In genomic region chr5:99083197-99083596, GRCh38 we compare ENCODE assay signal across 3 cellular contexts.
TF ChIP-seq lines count a peak whose summit lies in the region.

No MANE protein-coding gene starts in this region.

TF ChIP-seq in HepG2, 621 proteins besides CTCF, POLR2A, EP300 and RAD21:
- TF ChIP-seq ZNF446 (CRISPR knock-in tag; IDR thresholded peaks at IDR 0.05) = no peak
- no peak for TF ChIP-seq CENPBD1 (CRISPR knock-in tag; IDR thresholded peaks at IDR 0.05; ENCODE audit: borderline replicate concordance, low read depth)
- TF ChIP-seq NR2F1 (CRISPR knock-in tag; IDR thresholded peaks at IDR 0.05) = peak in 1 of 2 experiments; percentile 33; a peak in 1 of 4 replicates
- no peak for TF ChIP-seq ZNF331 (CRISPR knock-in tag; IDR thresholded peaks at IDR 0.05)
- TF ChIP-seq RARA (CRISPR knock-in tag; IDR thresholded peaks at IDR 0.05) = peak; percentile 55
- TF ChIP-seq SOX6 (IDR thresholded peaks at IDR 0.05) = no peak
- peak; percentile 23; the same call in 1 of the 2 replicates for TF ChIP-seq SOX6 (CRISPR knock-in tag; IDR thresholded peaks at IDR 0.05)
- TF ChIP-seq SOX5 (CRISPR knock-in tag; IDR thresholded peaks at IDR 0.05; ENCODE audit: borderline replicate concordance) = 0 out of 2 replicates have a peak, but pooled peaks have one; percentile 7
- TF ChIP-seq ARHGAP35 (CRISPR knock-in tag; IDR thresholded peaks at IDR 0.05; ENCODE audit: borderline replicate concordance) = no peak
- TF ChIP-seq PHF5A (CRISPR knock-in tag; IDR thresholded peaks at IDR 0.05; ENCODE audit: low read depth, unreplicated experiment) = no peak

TF ChIP-seq in WTC11, 78 proteins besides CTCF, POLR2A, EP300 and RAD21 (continues in another document):
- no peak for TF ChIP-seq JAZF1 (CRISPR knock-in tag; IDR thresholded peaks at IDR 0.05)
- no peak for TF ChIP-seq ZBTB21 (CRISPR knock-in tag; IDR thresholded peaks at IDR 0.05; ENCODE audit: borderline replicate concordance)
- TF ChIP-seq ATF2 (CRISPR knock-in tag; IDR thresholded peaks at IDR 0.05; ENCODE audit: borderline replicate concordance, low read depth) = no peak
- no peak for TF ChIP-seq NFE2L1 (CRISPR knock-in tag; IDR thresholded peaks at IDR 0.05)
- no peak for TF ChIP-seq FOXP1 (CRISPR knock-in tag; IDR thresholded peaks at IDR 0.05; ENCODE audit: borderline replicate concordance)
- no peak for TF ChIP-seq MAX (CRISPR knock-in tag; IDR thresholded peaks at IDR 0.05)
- no peak for TF ChIP-seq FOXP4 (CRISPR knock-in tag; IDR thresholded peaks at IDR 0.05)
- TF ChIP-seq MLX (CRISPR knock-in tag; IDR thresholded peaks at IDR 0.05) = no peak
- no peak for TF ChIP-seq ZNF532 (CRISPR knock-in tag; IDR thresholded peaks at IDR 0.05; ENCODE audit: borderline replicate concordance)
- no peak for TF ChIP-seq ATF3 (CRISPR knock-in tag; conservative IDR thresholded peaks at IDR 0.05)
- no peak for TF ChIP-seq IRF1 (CRISPR knock-in tag; IDR thresholded peaks at IDR 0.05)
- no peak for TF ChIP-seq MYBL2 (CRISPR knock-in tag; IDR thresholded peaks at IDR 0.05)

TF ChIP-seq in H1, 55 proteins besides CTCF, POLR2A, EP300 and RAD21:
- no peak for TF ChIP-seq RNF2 (IDR thresholded peaks at IDR 0.05; ENCODE audit: borderline replicate concordance, low read depth, low read length, missing control alignments, poor library complexity, severe bottlenecking)
